In the genomic region with DNA sequence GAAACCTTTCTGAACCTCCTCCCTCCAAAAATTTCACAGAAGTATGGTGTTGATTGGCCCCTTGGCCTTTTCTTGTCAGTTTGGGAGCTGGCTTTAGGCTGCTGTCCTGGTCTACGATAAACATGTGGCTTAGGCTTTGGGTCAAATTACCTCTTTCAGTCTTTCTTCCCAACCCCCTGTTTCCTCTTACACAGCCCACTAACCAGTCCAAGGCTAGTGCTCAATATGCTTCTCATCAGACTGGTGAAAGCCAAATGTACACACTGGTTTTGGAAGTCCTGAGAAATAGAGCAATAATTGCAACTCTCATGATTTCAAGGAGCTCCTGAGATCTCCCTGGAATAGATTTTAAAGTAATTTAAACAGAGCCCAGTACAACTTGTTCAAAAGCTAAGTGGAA, we compare ENCODE assay signal across 13 cellular contexts.
DNase-seq lines count a peak whose midpoint lies in the region; ATAC-seq and TF ChIP-seq lines count a peak whose summit lies in the region.
"Had no signal": no experiment of that assay in that cellular context is flagged by ENCODE, and none has a peak within 500 bp of the region (broad histone marks: within the 10 kb centered on the region; RNA-seq: fewer than 3 reads in every experiment).

No MANE protein-coding gene starts in this region.

- no peaks in the 10 kb centered on the region for H3K9me2 ChIP-seq in OCI-LY1 (ENCODE audit: low read depth, low read length)

- no peaks in the 10 kb centered on the region for H4K20me1 ChIP-seq in OCI-LY1 (ENCODE audit: insufficient read depth, low read length)

- H3K27me3 Mint-ChIP-seq in activated CD8-positive, alpha-beta T cell treated with anti-CD3 and anti-CD28 coated beads, Interleukin-2, amount 10 ng/mL, durations not matched to agents 7 days and 5 days (ENCODE audit: low read depth), result no peaks in the 10 kb centered on the region

- no peaks in the 10 kb centered on the region for H3K36me3 Mint-ChIP-seq in activated CD8-positive, alpha-beta T cell treated with anti-CD3 and anti-CD28 coated beads, Interleukin-2, amount 10 ng/mL, durations not matched to agents 7 days and 5 days (ENCODE audit: low read depth)

- H3K9ac ChIP-seq in OCI-LY1 (ENCODE audit: low read length), result no peak overlapping the region

- H3K27me3 ChIP-seq in OCI-LY1 (ENCODE audit: insufficient read depth, low read length), result no peaks in the 10 kb centered on the region
- H3K27me3 ChIP-seq: esophagus muscularis mucosa, uterus had no signal

- no peak overlapping the region for H3K27ac Mint-ChIP-seq in activated CD8-positive, alpha-beta T cell treated with anti-CD3 and anti-CD28 coated beads, Interleukin-2, amount 10 ng/mL, durations not matched to agents 7 days and 5 days

- H3K79me2 ChIP-seq in OCI-LY1 (ENCODE audit: insufficient read depth, low read length), result no peaks in the 10 kb centered on the region

- no peaks in the 10 kb centered on the region for H3F3A ChIP-seq in OCI-LY1 (ENCODE audit: insufficient read depth, low read length)

- no peaks in the 10 kb centered on the region for H3K4me1 Mint-ChIP-seq in activated CD8-positive, alpha-beta T cell treated with anti-CD3 and anti-CD28 coated beads, Interleukin-2, amount 10 ng/mL, durations not matched to agents 7 days and 5 days (ENCODE audit: low read depth)

- no peaks in the 10 kb centered on the region for H3K36me3 ChIP-seq in OCI-LY1 (ENCODE audit: insufficient read depth, low read length)
- H3K36me3 ChIP-seq: esophagus muscularis mucosa, uterus had no signal

- DNase-seq in EH (ENCODE audit: low read depth), result peak; percentile 19
- peak; percentile 95 for DNase-seq in fibroblast of gingiva (ENCODE audit: low read depth)
- peak; percentile 17 for DNase-seq in skeletal muscle cell (ENCODE audit: low read depth)
- DNase-seq in NCI-H345 treated with DMSO at 0.1 percent for 48 hours (lab: John Stamatoyannopoulos, UW; ENCODE audit: unreplicated experiment), result no peak
- no peak for DNase-seq in activated CD8-positive, alpha-beta T cell treated with anti-CD3 and anti-CD28 coated beads, Interleukin-2, amount 10 ng/mL, durations not matched to agents 7 days and 5 days
- DNase-seq in stimulated activated naive CD4-positive, alpha-beta T cell treated with Interleukin-2 at 50 U/mL for 16 hours (lab: John Stamatoyannopoulos, UW), result no peak
- no peak for DNase-seq in foreskin melanocyte
- DNase-seq: DMS153; left ventricle myocardium superior; stimulated activated naive CD4-positive, alpha-beta T cell; uterus had no signal

- no peak for TF ChIP-seq CTCF in OCI-LY1 (IDR thresholded peaks at IDR 0.05; ENCODE audit: low read length)

- H2AFZ ChIP-seq in OCI-LY1 (ENCODE audit: low read length), result peak overlapping the region; percentile 90; the same call in 1 of the 2 replicates

- H3K4me3 ChIP-seq in OCI-LY1 (ENCODE audit: low read depth, low read length, poor library complexity, severe bottlenecking), result no peak overlapping the region
- H3K4me3 ChIP-seq in skeletal muscle cell (ENCODE audit: low read depth, low read length), result no peak overlapping the region
- H3K4me3 ChIP-seq: esophagus muscularis mucosa, uterus had no signal

- H3K9me3 ChIP-seq in OCI-LY1 (ENCODE audit: low read length), result no peaks in the 10 kb centered on the region
- H3K9me3 ChIP-seq: uterus had no signal

- peaks cover 10% of the 10 kb centered on the region for H3K4me1 ChIP-seq in OCI-LY1 (ENCODE audit: insufficient read depth, low read length, severe bottlenecking)
- H3K4me1 ChIP-seq: uterus had no signal

- no peak overlapping the region for H3K4me3 Mint-ChIP-seq in activated CD8-positive, alpha-beta T cell treated with anti-CD3 and anti-CD28 coated beads, Interleukin-2, amount 10 ng/mL, durations not matched to agents 7 days and 5 days

- H3K4me2 ChIP-seq in OCI-LY1 (ENCODE audit: low read length), result no peak overlapping the region

- no peak overlapping the region for H3K27ac ChIP-seq in OCI-LY1 (ENCODE audit: low read depth, low read length, poor library complexity, severe bottlenecking)
- H3K27ac ChIP-seq: esophagus muscularis mucosa, uterus had no signal

- POLR2A ChIA-PET in activated CD8-positive, alpha-beta T cell treated with anti-CD3 and anti-CD28 coated beads, Interleukin-2, amount 10 ng/mL, durations not matched to agents 7 days and 5 days (lab: Charles Lee), result no interaction called here

- no peak for ATAC-seq in activated CD8-positive, alpha-beta T cell treated with anti-CD3 and anti-CD28 coated beads, Interleukin-2, amount 10 ng/mL, durations not matched to agents 7 days and 5 days
- ATAC-seq: left ventricle myocardium superior had no signal

- CTCF ChIA-PET in activated CD8-positive, alpha-beta T cell treated with anti-CD3 and anti-CD28 coated beads, Interleukin-2, amount 10 ng/mL, durations not matched to agents 7 days and 5 days (lab: Charles Lee), result no interaction called here

- no peaks in the 10 kb centered on the region for H3K9me3 Mint-ChIP-seq in activated CD8-positive, alpha-beta T cell treated with anti-CD3 and anti-CD28 coated beads, Interleukin-2, amount 10 ng/mL, durations not matched to agents 7 days and 5 days (ENCODE audit: insufficient read depth)

Comparison
In these comparisons a context has a peak if more than half of its experiments do, and no peak if none do; other contexts are left out.
1. DNase-seq: peak in EH (single experiment), fibroblast of gingiva (single experiment) and skeletal muscle cell (single experiment); none in NCI-H345 treated with DMSO at 0.1 percent for 48 hours (single experiment), activated CD8-positive, alpha-beta T cell treated with anti-CD3 and anti-CD28 coated beads, Interleukin-2, amount 10 ng/mL, durations not matched to agents 7 days and 5 days (single experiment), stimulated activated naive CD4-positive, alpha-beta T cell treated with Interleukin-2 at 50 U/mL for 16 hours (single experiment) and foreskin melanocyte (single experiment).